ENCODE assay signal across 11 cellular contexts in genomic region chr22:27988704-27989103, GRCh38.
"Had no signal": no experiment of that assay in that cellular context is flagged by ENCODE, and none has a peak within 500 bp of the region (broad histone marks: within the 10 kb centered on the region; RNA-seq: fewer than 3 reads in every experiment).

No MANE protein-coding gene starts in this region.

- H3K9me3 ChIP-seq: tibial nerve had no signal

- H3K27me3 ChIP-seq: dorsolateral prefrontal cortex, hepatocyte, tibial nerve had no signal

- H3K27ac ChIP-seq: hepatocyte, tibial nerve had no signal

- H3K4me3 ChIP-seq: dorsolateral prefrontal cortex, hepatocyte, smooth muscle cell, tibial nerve had no signal

- DNase-seq: activated CD4-positive, alpha-beta T cell treated with anti-CD3 and anti-CD28 coated beads, Interleukin-2, amount 50 U/mL, for 4 hours; activated naive CD4-positive, alpha-beta T cell treated with Interleukin-2 at 50 U/mL for 16 hours; amygdala; cerebellar nuclear complex; kidney glomerular epithelial cell; midbrain; right cardiac atrium had no signal

- H2AFZ ChIP-seq: hepatocyte had no signal

- H3K4me2 ChIP-seq: hepatocyte had no signal

- H3K79me2 ChIP-seq: hepatocyte had no signal
